Comparison of ENCODE assay signal across 19 cellular contexts in the genomic region with DNA sequence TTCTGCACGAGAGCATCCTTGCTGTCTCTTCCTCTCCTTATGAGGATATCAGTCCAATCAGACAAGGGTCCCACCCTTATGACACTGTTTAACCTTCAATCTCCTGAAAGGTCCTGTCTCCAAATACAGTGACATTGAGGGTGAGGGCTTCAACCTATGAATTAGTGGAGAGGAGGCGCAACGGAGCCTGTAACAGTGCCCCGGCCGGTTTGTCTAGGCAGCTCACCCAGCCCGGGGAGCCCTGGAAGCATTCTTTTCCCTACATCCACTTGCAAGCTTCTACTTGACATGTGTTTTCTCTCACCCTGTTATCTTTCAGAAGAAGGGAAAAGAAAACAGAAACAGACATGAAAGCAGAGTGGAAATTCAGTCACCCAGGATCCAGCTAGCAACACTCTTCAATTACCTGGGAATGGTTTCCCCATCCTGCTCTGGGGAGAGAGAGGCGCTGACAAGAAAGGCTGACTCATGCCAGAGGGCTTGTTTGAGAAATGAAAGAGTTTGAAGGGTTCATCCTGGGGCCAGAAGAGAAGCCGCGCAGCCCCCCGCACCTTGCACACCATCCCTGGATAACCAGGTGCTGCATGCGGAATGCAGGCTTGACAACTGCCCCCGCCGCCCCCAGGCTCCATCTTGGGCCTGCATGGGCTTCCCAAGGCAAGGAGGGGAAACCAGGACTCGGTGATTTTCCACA.
A peak's percentile ranks its signal among the peaks of the same experiment; 100 is the strongest.
DNase-seq lines count a peak whose midpoint lies in the region; ATAC-seq and TF ChIP-seq lines count a peak whose summit lies in the region.
"Had no signal": no experiment of that assay in that cellular context is flagged by ENCODE, and none has a peak within 500 bp of the region (broad histone marks: within the 10 kb centered on the region; RNA-seq: fewer than 3 reads in every experiment).

No MANE protein-coding gene starts in this region.

- no peak for TF ChIP-seq CTCF in RWPE1 (conservative IDR thresholded peaks at IDR 0.05; ENCODE audit: low read depth)
- no peak for TF ChIP-seq CTCF in progenitor cell of endocrine pancreas (IDR thresholded peaks at IDR 0.05; ENCODE audit: unreplicated experiment)

- in situ Hi-C loops in Caki2 (cut with HindIII; ENCODE audit: low pct_unique_long_range_greater_than_20kb, low sequenced_read_pairs), result no loop called here

- no peak overlapping the region for H3K4me3 Mint-ChIP-seq in progenitor cell of endocrine pancreas (ENCODE audit: low read depth)
- H3K4me3 Mint-ChIP-seq in T-cell, result no peak overlapping the region
- H3K4me3 Mint-ChIP-seq: activated B cell treated with CpG ODN at 0.5 μM for 24 hours; activated CD4-positive, alpha-beta memory T cell treated with anti-CD3 and anti-CD28 coated beads, Interleukin-2, amount 10 ng/mL, durations not matched to agents 7 days and 5 days; CD8-positive, alpha-beta memory T cell; stimulated activated naive CD8-positive, alpha-beta T cell treated with anti-CD3 and anti-CD28 coated beads, Interleukin-15, Interleukin-2, amounts not matched to agents 100 ng/mL and 50 ng/mL, for 24 hours had no signal

- H3K4me1 Mint-ChIP-seq in progenitor cell of endocrine pancreas (ENCODE audit: low read depth) (peaks cover 29% of the 10 kb centered on the region), T-cell (peaks cover 0 to 1% (median 0%) of the 10 kb centered on the region in 3 donors)
- H3K4me1 Mint-ChIP-seq: activated B cell treated with CpG ODN at 0.5 μM for 24 hours; activated CD4-positive, alpha-beta memory T cell treated with anti-CD3 and anti-CD28 coated beads, Interleukin-2, amount 10 ng/mL, durations not matched to agents 7 days and 5 days; CD8-positive, alpha-beta memory T cell had no signal

- H3K9me3 Mint-ChIP-seq in progenitor cell of endocrine pancreas (ENCODE audit: low read depth) (no peaks in the 10 kb centered on the region), T-cell (no peaks in the 10 kb centered on the region)
- H3K9me3 Mint-ChIP-seq: activated B cell treated with CpG ODN at 0.5 μM for 24 hours; activated CD4-positive, alpha-beta memory T cell treated with anti-CD3 and anti-CD28 coated beads, Interleukin-2, amount 10 ng/mL, durations not matched to agents 7 days and 5 days; activated naive CD4-positive, alpha-beta T cell treated with anti-CD3 and anti-CD28 coated beads, Interleukin-2, amount 50 U/mL, for 72 hours; stimulated activated naive CD8-positive, alpha-beta T cell treated with anti-CD3 and anti-CD28 coated beads, Interleukin-15, Interleukin-2, amounts not matched to agents 100 ng/mL and 50 ng/mL, for 24 hours had no signal

- POLR2A ChIA-PET in RWPE1 (lab: Yijun Ruan, JAX; ENCODE audit: low non-redundant PET) (no interaction called here), T-cell (lab: Charles Lee) (no interaction called here)

- peak; percentile 6 for DNase-seq in Caki2 (ENCODE audit: low read depth)
- no peak for DNase-seq in RWPE1 (ENCODE audit: low spot score)
- DNase-seq in iPS-NIHi7 (ENCODE audit: extremely low spot score), result peak; percentile 10
- DNase-seq in progenitor cell of endocrine pancreas (ENCODE audit: low spot score, unreplicated experiment), result no peak
- DNase-seq in activated gamma-delta T cell treated with Interleukin-2 at 50 U/mL for 16 hours, result no peak
- no peak for DNase-seq in NCI-H526 (lab: John Stamatoyannopoulos, UW)
- no peak for DNase-seq in T-cell
- DNase-seq: activated B cell treated with CpG ODN at 0.5 μM for 24 hours; activated CD4-positive, alpha-beta memory T cell treated with anti-CD3 and anti-CD28 coated beads, Interleukin-2, amount 10 ng/mL, durations not matched to agents 7 days and 5 days; activated T-cell treated with anti-CD3 and anti-CD28 coated beads, Interleukin-2, amount 50 U/mL, for 48 hours; CD8-positive, alpha-beta memory T cell; DMS79; H7; stimulated activated CD4-positive, alpha-beta T cell treated with anti-CD3 and anti-CD28 coated beads, Interleukin-2, amount 100 ng/mL, for 48 hours; transverse colon had no signal

- peaks cover 22% of the 10 kb centered on the region for H3K27me3 Mint-ChIP-seq in progenitor cell of endocrine pancreas
- H3K27me3 Mint-ChIP-seq in T-cell, result peaks cover 14 to 21% of the 10 kb centered on the region in 2 donors
- H3K27me3 Mint-ChIP-seq: stimulated activated naive CD8-positive, alpha-beta T cell treated with anti-CD3 and anti-CD28 coated beads, Interleukin-15, Interleukin-2, amounts not matched to agents 100 ng/mL and 50 ng/mL, for 24 hours had no signal

- H3K27ac ChIP-seq in RWPE1, result peak overlapping the region; percentile 81
- H3K27ac ChIP-seq: ovary, SJSA1, transverse colon had no signal

- H3K36me3 Mint-ChIP-seq in progenitor cell of endocrine pancreas (ENCODE audit: insufficient read depth), result no peaks in the 10 kb centered on the region
- H3K36me3 Mint-ChIP-seq in T-cell, result no peaks in the 10 kb centered on the region
- H3K36me3 Mint-ChIP-seq: activated naive CD4-positive, alpha-beta T cell treated with anti-CD3 and anti-CD28 coated beads, Interleukin-2, amount 50 U/mL, for 72 hours; CD8-positive, alpha-beta memory T cell had no signal

- ATAC-seq in T-cell (replicated peaks in 1 of 4), result no peak
- ATAC-seq: activated naive CD4-positive, alpha-beta T cell treated with anti-CD3 and anti-CD28 coated beads, Interleukin-2, amount 50 U/mL, for 72 hours had no signal

- CTCF ChIA-PET in RWPE1 (lab: Yijun Ruan, JAX), result no interaction called here
- CTCF ChIA-PET in T-cell (lab: Charles Lee), result no interaction called here

- H3K27ac Mint-ChIP-seq in progenitor cell of endocrine pancreas, result peak overlapping the region; percentile 56
- H3K27ac Mint-ChIP-seq in T-cell, result no peak overlapping the region
- H3K27ac Mint-ChIP-seq: activated B cell treated with CpG ODN at 0.5 μM for 24 hours; activated CD4-positive, alpha-beta memory T cell treated with anti-CD3 and anti-CD28 coated beads, Interleukin-2, amount 10 ng/mL, durations not matched to agents 7 days and 5 days; activated naive CD4-positive, alpha-beta T cell treated with anti-CD3 and anti-CD28 coated beads, Interleukin-2, amount 50 U/mL, for 72 hours; CD8-positive, alpha-beta memory T cell; stimulated activated naive CD8-positive, alpha-beta T cell treated with anti-CD3 and anti-CD28 coated beads, Interleukin-15, Interleukin-2, amounts not matched to agents 100 ng/mL and 50 ng/mL, for 24 hours had no signal

Comparison
In these comparisons a context has a peak if more than half of its experiments do, and no peak if none do; other contexts are left out.
1. DNase-seq: peak in Caki2 (single experiment) and iPS-NIHi7 (single experiment); none in RWPE1 (single experiment), progenitor cell of endocrine pancreas (single experiment), activated gamma-delta T cell treated with Interleukin-2 at 50 U/mL for 16 hours (single experiment), NCI-H526 (0 of 2) and T-cell (0 of 34).